ENCODE assay signal across 8 cellular contexts in genomic region chr3:53044371-53045106, GRCh38. TPM values are rescaled to one million over a fixed set of nuclear protein-coding genes. Genes with fewer than 3 reads are reported as not detected.
DNase-seq lines count a peak whose midpoint lies in the region; ATAC-seq, FAIRE-seq and TF ChIP-seq lines count a peak whose summit lies in the region.

No MANE protein-coding gene starts in this region.

- H3K9me3 ChIP-seq in liver (ENCODE audit: control insufficient read depth in 4 of 4, low read length in 3 of 4) = no peaks in the 10 kb centered on the region

- peak overlapping the region; percentile 65 to 99 (median 89) for H3K4me3 ChIP-seq in liver (ENCODE audit: low read depth in 1 of 3, low read length in 3 of 3)

- TF ChIP-seq RAD21 in liver (IDR thresholded peaks at IDR 0.05) = no peak

- peak overlapping the region; percentile 43 to 87 for H3K9ac ChIP-seq in liver (ENCODE audit: low read depth in 1 of 2, low read length in 2 of 2)

- H3K27me3 Mint-ChIP-seq in activated B cell treated with CpG ODN at 0.5 μM for 24 hours = no peaks in the 10 kb centered on the region

- intact Hi-C loops in activated B cell treated with CpG ODN at 0.5 μM for 24 hours (cut with micrococcal nuclease) = loop anchor here (2.0 to 10.0 kb wide), 4 partner anchors 14 to 510 kb away; partner anchors contain the start of genes NT5DC2 and UQCC5

- TF ChIP-seq POLR2A in GM18505 (IDR thresholded peaks at IDR 0.05; ENCODE audit: borderline replicate concordance, extremely low read depth, insufficient read depth, insufficient read length) = no peak

- WGBS in liver = 8% methylated on average over 33 of the region's 33 CpGs

- POLR2A ChIA-PET in activated B cell treated with CpG ODN at 0.5 μM for 24 hours (lab: Charles Lee) = interaction anchor here (0.6 to 3.0 kb wide), 7 partner anchors 13 to 273 kb away, joined by 3 to 22 read pairs (median 4); partner anchors contain the start of gene NEK4

- FAIRE-seq in HTR-8/SVneo (lab: Jason Lieb, UNC) = peak; percentile 65

- H3K4me1 Mint-ChIP-seq in activated B cell treated with CpG ODN at 0.5 μM for 24 hours = peaks cover 40% of the 10 kb centered on the region

- peak overlapping the region; percentile 95 for H3K4me3 Mint-ChIP-seq in activated B cell treated with CpG ODN at 0.5 μM for 24 hours

- H3K9me3 Mint-ChIP-seq in activated B cell treated with CpG ODN at 0.5 μM for 24 hours = no peaks in the 10 kb centered on the region

- no peaks in the 10 kb centered on the region for H3K36me3 ChIP-seq in liver (ENCODE audit: control insufficient read depth in 4 of 4, insufficient read depth in 3 of 4, low read depth in 1 of 4, low read length in 3 of 4)

- peak; percentile 29 for DNase-seq in A172 (ENCODE audit: low spot score)
- DNase-seq in HTR-8/SVneo (ENCODE audit: insufficient read length, low spot score) = peak; percentile 40
- DNase-seq in activated B cell treated with CpG ODN at 0.5 μM for 24 hours = no peak
- peak; percentile 48 for DNase-seq in dermis blood vessel endothelial cell
- peak; percentile 6 for DNase-seq in stimulated activated CD8-positive, alpha-beta memory T cell treated with anti-CD3 and anti-CD28 coated beads, Interleukin-15, amount 100 ng/mL, for 24 hours (ENCODE audit: low read depth)
- DNase-seq in NCI-H2081 treated with DMSO at 0.1 percent for 48 hours (lab: John Stamatoyannopoulos, UW) = no peak

- peak overlapping the region; percentile 52 to 89 for H3K27ac ChIP-seq in liver (ENCODE audit: low read depth in 1 of 2, low read length in 2 of 2)

- TF ChIP-seq CTCF in activated B cell treated with CpG ODN at 0.5 μM for 24 hours (IDR thresholded peaks at IDR 0.05) = no peak
- TF ChIP-seq CTCF in liver (IDR thresholded peaks at IDR 0.05; ENCODE audit: low read depth, low read length, missing input control) = no peak

- peak; percentile 6 for ATAC-seq in GM18505 (IDR thresholded peaks at IDR 0.05; ENCODE audit: unreplicated experiment)
- peak; percentile 0 for ATAC-seq in activated B cell treated with CpG ODN at 0.5 μM for 24 hours (ENCODE audit: low read depth)

- CTCF ChIA-PET in activated B cell treated with CpG ODN at 0.5 μM for 24 hours (lab: Charles Lee) = interaction anchor here (0.9 to 1.7 kb wide), 4 partner anchors 87 to 111 kb away, joined by 3 to 7 read pairs (median 6); no protein-coding TSS in a partner anchor

- H3K36me3 Mint-ChIP-seq in activated B cell treated with CpG ODN at 0.5 μM for 24 hours (ENCODE audit: low read depth) = peaks cover 4% of the 10 kb centered on the region

- H3K27ac Mint-ChIP-seq in activated B cell treated with CpG ODN at 0.5 μM for 24 hours = peak overlapping the region; percentile 97

- H3K4me1 ChIP-seq in liver (ENCODE audit: control insufficient read depth in 4 of 4, insufficient read depth in 4 of 4, low read length in 3 of 4) = peaks cover 3 to 37% (median 24%) of the 10 kb centered on the region in 4 donors

- H3K27me3 ChIP-seq in liver (ENCODE audit: control insufficient read depth in 4 of 4, insufficient read depth in 4 of 4, low read length in 3 of 4) = no peaks in the 10 kb centered on the region

TF ChIP-seq in liver, 16 proteins besides CTCF, POLR2A, EP300 and RAD21:
- TF ChIP-seq REST (IDR thresholded peaks at IDR 0.05) (no peak), RXRA (IDR thresholded peaks at IDR 0.05) (no peak), SP1 (IDR thresholded peaks at IDR 0.05) (no peak), JUND (IDR thresholded peaks at IDR 0.05) (no peak), TAF1 (conservative IDR thresholded peaks at IDR 0.05) (no peak), FOXA1 (IDR thresholded peaks at IDR 0.05) (no peak), ATF3 (IDR thresholded peaks at IDR 0.05) (no peak), EGR1 (IDR thresholded peaks at IDR 0.05; ENCODE audit: low read depth in 2 of 2) (no peak), NR2F2 (IDR thresholded peaks at IDR 0.05) (no peak), HNF4A (conservative IDR thresholded peaks at IDR 0.05) (no peak), YY1 (IDR thresholded peaks at IDR 0.05) (no peak), HNF4G (IDR thresholded peaks at IDR 0.05) (no peak), GABPA (IDR thresholded peaks at IDR 0.05 in 1 of 2, conservative IDR thresholded peaks at IDR 0.05 in 1 of 2) (no peak), ZBTB33 (IDR thresholded peaks at IDR 0.05) (no peak), FOXA2 (IDR thresholded peaks at IDR 0.05) (no peak)
- TF ChIP-seq, protein P1, sequence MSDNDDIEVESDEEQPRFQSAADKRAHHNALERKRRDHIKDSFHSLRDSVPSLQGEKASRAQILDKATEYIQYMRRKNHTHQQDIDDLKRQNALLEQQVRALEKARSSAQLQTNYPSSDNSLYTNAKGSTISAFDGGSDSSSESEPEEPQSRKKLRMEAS (IDR thresholded peaks at IDR 0.05) = no peak
TF ChIP-seq in liver: peak in this region for 0.

RNA-seq across cellular contexts. Expression of gene SFMBT1, which starts 1.3 kb away (rescaled TPM):
- 15.8 and 25.0 TPM in 2 replicates for total RNA-seq in A172 (2014; rRNA removed; shearing (Covaris generic))
- 24.6 and 31.6 TPM in 2 replicates for total RNA-seq in activated B cell treated with CpG ODN at 0.5 μM for 24 hours
- total RNA-seq in dermis blood vessel endothelial cell = 3.4 and 3.9 TPM in 2 replicates
- total RNA-seq in liver = 10 to 100 TPM; 16.1 to 17.8 TPM
- polyA plus RNA-seq in liver = 1 to 10 TPM; 4.4 to 4.7 TPM

Comparison
In these comparisons a context has a peak if more than half of its experiments do, and no peak if none do; other contexts are left out.
1. DNase-seq: peak in A172 (single experiment), HTR-8/SVneo (single experiment), dermis blood vessel endothelial cell (single experiment) and stimulated activated CD8-positive, alpha-beta memory T cell treated with anti-CD3 and anti-CD28 coated beads, Interleukin-15, amount 100 ng/mL, for 24 hours (single experiment); none in activated B cell treated with CpG ODN at 0.5 μM for 24 hours (single experiment) and NCI-H2081 treated with DMSO at 0.1 percent for 48 hours (single experiment).